7 cellular contexts compared by ENCODE assay signal in genomic region chr1:145641886-145642285, GRCh38. TPM values are rescaled to one million over a fixed set of nuclear protein-coding genes. Genes with fewer than 3 reads are reported as not detected.
A peak's percentile ranks its signal among the peaks of the same experiment; 100 is the strongest.
DNase-seq lines count a peak whose midpoint lies in the region; ATAC-seq, FAIRE-seq and TF ChIP-seq lines count a peak whose summit lies in the region.
"Not testable (repeated sequence)": the region's sequence is repeated elsewhere in the genome, so short reads cannot be mapped to it uniquely, and the experiment has no call there.

No MANE protein-coding gene starts in this region.

- FAIRE-seq in GM12878 (lab: Jason Lieb, UNC): not testable (repeated sequence)

- not testable (repeated sequence) for H3K4me3 ChIP-seq in GM12878

- H3K79me2 ChIP-seq in GM12878 (ENCODE audit: control insufficient read depth, insufficient read depth, low read length): not testable (repeated sequence)

- RAD21 ChIA-PET in GM12878 (lab: Charles Lee; ENCODE audit: unreplicated experiment): not testable (repeated sequence)

- DNase-seq in activated CD4-positive, alpha-beta T cell treated with anti-CD3 and anti-CD28 coated beads for 36 hours; activated CD8-positive, alpha-beta T cell treated with anti-CD3 and anti-CD28 coated beads for 36 hours; activated CD8-positive, alpha-beta T cell treated with anti-CD3 and anti-CD28 coated beads, Interleukin-2, amount 10 ng/mL, durations not matched to agents 7 days and 5 days; activated naive CD8-positive, alpha-beta T cell treated with anti-CD3 and anti-CD28 coated beads, Interleukin-2, amount 10 ng/mL, durations not matched to agents 7 days and 5 days; GM12878 (ENCODE audit: low read depth, low spot score); stimulated activated naive CD8-positive, alpha-beta T cell treated with anti-CD3 and anti-CD28 coated beads, Interleukin-15, Interleukin-2, amounts not matched to agents 100 U/mL and 50 U/mL, for 24 hours; stimulated activated naive CD8-positive, alpha-beta T cell treated with anti-CD3 and anti-CD28 coated beads, Interleukin-15, amount 100 ng/mL, for 72 hours: not testable (repeated sequence)

- not testable (repeated sequence) for H3K9me3 ChIP-seq in GM12878 (replicated peaks; ENCODE audit: control insufficient read depth, insufficient read depth, low read length)

- H3K27ac ChIP-seq in GM12878 (ENCODE audit: control insufficient read depth, insufficient read depth): not testable (repeated sequence)

- in situ Hi-C loops in GM12878 (cut with MboI): not testable (repeated sequence)

- not testable (repeated sequence) for H3K36me3 Mint-ChIP-seq in activated CD4-positive, alpha-beta T cell treated with anti-CD3 and anti-CD28 coated beads for 36 hours (ENCODE audit: low read depth); activated CD8-positive, alpha-beta T cell treated with anti-CD3 and anti-CD28 coated beads for 36 hours (ENCODE audit: low read depth); activated CD8-positive, alpha-beta T cell treated with anti-CD3 and anti-CD28 coated beads, Interleukin-2, amount 10 ng/mL, durations not matched to agents 7 days and 5 days (ENCODE audit: low read depth); activated naive CD8-positive, alpha-beta T cell treated with anti-CD3 and anti-CD28 coated beads, Interleukin-2, amount 10 ng/mL, durations not matched to agents 7 days and 5 days

- not testable (repeated sequence) for H3K36me3 ChIP-seq in GM12878 (ENCODE audit: control insufficient read depth in 2 of 2, insufficient read depth in 2 of 2, low read length in 1 of 2)

- H3K4me3 Mint-ChIP-seq in activated CD4-positive, alpha-beta T cell treated with anti-CD3 and anti-CD28 coated beads for 36 hours; activated CD8-positive, alpha-beta T cell treated with anti-CD3 and anti-CD28 coated beads for 36 hours; activated CD8-positive, alpha-beta T cell treated with anti-CD3 and anti-CD28 coated beads, Interleukin-2, amount 10 ng/mL, durations not matched to agents 7 days and 5 days; activated naive CD8-positive, alpha-beta T cell treated with anti-CD3 and anti-CD28 coated beads, Interleukin-2, amount 10 ng/mL, durations not matched to agents 7 days and 5 days; stimulated activated naive CD8-positive, alpha-beta T cell treated with anti-CD3 and anti-CD28 coated beads, Interleukin-15, amount 100 ng/mL, for 72 hours: not testable (repeated sequence)

- not testable (repeated sequence) for H3K27me3 ChIP-seq in GM12878 (replicated peaks in 1 of 2; ENCODE audit: control insufficient read depth in 2 of 2, insufficient read depth in 2 of 2, low read length in 1 of 2)

- not testable (repeated sequence) for H2AFZ ChIP-seq in GM12878 (ENCODE audit: control insufficient read depth, low read depth, low read length)

- H3K4me1 ChIP-seq in GM12878 (ENCODE audit: control insufficient read depth, insufficient read depth, low read length): not testable (repeated sequence)

- not testable (repeated sequence) for H4K20me1 ChIP-seq in GM12878 (ENCODE audit: control insufficient read depth, insufficient read depth)

- H3K27me3 Mint-ChIP-seq in activated CD4-positive, alpha-beta T cell treated with anti-CD3 and anti-CD28 coated beads for 36 hours; activated CD8-positive, alpha-beta T cell treated with anti-CD3 and anti-CD28 coated beads for 36 hours; activated CD8-positive, alpha-beta T cell treated with anti-CD3 and anti-CD28 coated beads, Interleukin-2, amount 10 ng/mL, durations not matched to agents 7 days and 5 days (ENCODE audit: low read depth); activated naive CD8-positive, alpha-beta T cell treated with anti-CD3 and anti-CD28 coated beads, Interleukin-2, amount 10 ng/mL, durations not matched to agents 7 days and 5 days; stimulated activated naive CD8-positive, alpha-beta T cell treated with anti-CD3 and anti-CD28 coated beads, Interleukin-15, amount 100 ng/mL, for 72 hours: not testable (repeated sequence)

- H3K4me2 ChIP-seq in GM12878 (ENCODE audit: control insufficient read depth, insufficient read depth): not testable (repeated sequence)

- not testable (repeated sequence) for H3K27ac Mint-ChIP-seq in activated CD4-positive, alpha-beta T cell treated with anti-CD3 and anti-CD28 coated beads for 36 hours; activated CD8-positive, alpha-beta T cell treated with anti-CD3 and anti-CD28 coated beads for 36 hours; activated CD8-positive, alpha-beta T cell treated with anti-CD3 and anti-CD28 coated beads, Interleukin-2, amount 10 ng/mL, durations not matched to agents 7 days and 5 days; activated naive CD8-positive, alpha-beta T cell treated with anti-CD3 and anti-CD28 coated beads, Interleukin-2, amount 10 ng/mL, durations not matched to agents 7 days and 5 days; stimulated activated naive CD8-positive, alpha-beta T cell treated with anti-CD3 and anti-CD28 coated beads, Interleukin-15, amount 100 ng/mL, for 72 hours

- not testable (repeated sequence) for TF ChIP-seq RAD21 in GM12878 (IDR thresholded peaks at IDR 0.05; ENCODE audit: insufficient read depth, low read depth, low read length)

- TF ChIP-seq EP300 in GM12878 (IDR thresholded peaks at IDR 0.05; ENCODE audit: borderline replicate concordance in 1 of 2, control insufficient read depth in 1 of 2, low read depth in 2 of 2, low read length in 2 of 2): not testable (repeated sequence)

- H3K4me1 Mint-ChIP-seq in activated CD4-positive, alpha-beta T cell treated with anti-CD3 and anti-CD28 coated beads for 36 hours; activated CD8-positive, alpha-beta T cell treated with anti-CD3 and anti-CD28 coated beads for 36 hours (ENCODE audit: low read depth); activated CD8-positive, alpha-beta T cell treated with anti-CD3 and anti-CD28 coated beads, Interleukin-2, amount 10 ng/mL, durations not matched to agents 7 days and 5 days (ENCODE audit: low read depth); activated naive CD8-positive, alpha-beta T cell treated with anti-CD3 and anti-CD28 coated beads, Interleukin-2, amount 10 ng/mL, durations not matched to agents 7 days and 5 days; stimulated activated naive CD8-positive, alpha-beta T cell treated with anti-CD3 and anti-CD28 coated beads, Interleukin-15, amount 100 ng/mL, for 72 hours: not testable (repeated sequence)

- POLR2A ChIA-PET in activated CD4-positive, alpha-beta T cell treated with anti-CD3 and anti-CD28 coated beads for 36 hours (lab: Charles Lee); activated CD8-positive, alpha-beta T cell treated with anti-CD3 and anti-CD28 coated beads for 36 hours (lab: Charles Lee); activated CD8-positive, alpha-beta T cell treated with anti-CD3 and anti-CD28 coated beads, Interleukin-2, amount 10 ng/mL, durations not matched to agents 7 days and 5 days (lab: Charles Lee); activated naive CD8-positive, alpha-beta T cell treated with anti-CD3 and anti-CD28 coated beads, Interleukin-2, amount 10 ng/mL, durations not matched to agents 7 days and 5 days (lab: Charles Lee); GM12878 (lab: Charles Lee): not testable (repeated sequence)

- peak; percentile 52 for ATAC-seq in activated CD4-positive, alpha-beta T cell treated with anti-CD3 and anti-CD28 coated beads for 36 hours
- ATAC-seq in activated CD8-positive, alpha-beta T cell treated with anti-CD3 and anti-CD28 coated beads for 36 hours: peak; percentile 57
- ATAC-seq in activated CD8-positive, alpha-beta T cell treated with anti-CD3 and anti-CD28 coated beads, Interleukin-2, amount 10 ng/mL, durations not matched to agents 7 days and 5 days: peak; percentile 28
- ATAC-seq in activated naive CD8-positive, alpha-beta T cell treated with anti-CD3 and anti-CD28 coated beads, Interleukin-2, amount 10 ng/mL, durations not matched to agents 7 days and 5 days (ENCODE audit: low read depth): peak; percentile 48
- ATAC-seq in GM12878: peak; percentile 81
- ATAC-seq in stimulated activated naive CD8-positive, alpha-beta T cell treated with anti-CD3 and anti-CD28 coated beads, Interleukin-15, Interleukin-2, amounts not matched to agents 100 U/mL and 50 U/mL, for 24 hours: peak; percentile 34
- ATAC-seq in stimulated activated naive CD8-positive, alpha-beta T cell treated with anti-CD3 and anti-CD28 coated beads, Interleukin-15, amount 100 ng/mL, for 72 hours: peak; percentile 71

- intact Hi-C loops in activated CD4-positive, alpha-beta T cell treated with anti-CD3 and anti-CD28 coated beads for 36 hours (cut with DNase I, micrococcal nuclease); activated CD8-positive, alpha-beta T cell treated with anti-CD3 and anti-CD28 coated beads for 36 hours (cut with micrococcal nuclease); GM12878 (cut with micrococcal nuclease; ENCODE audit: unreplicated experiment): not testable (repeated sequence)

- not testable (repeated sequence) for H3K9ac ChIP-seq in GM12878 (ENCODE audit: control insufficient read depth, insufficient read depth, low read length)

- not testable (repeated sequence) for BruUV-seq in GM12878 (replicated peaks; lab: Mats Ljungman, UMichigan)

- WGBS in GM12878 (ENCODE audit: insufficient coverage, insufficient replicate concordance, low lambda C conversion rate, missing lambda C conversion rate): 86% methylated on average over 1 of the region's 2 CpGs

- SMC1A ChIA-PET in GM12878 (lab: Charles Lee; ENCODE audit: uncharacterized antibody, unreplicated experiment): not testable (repeated sequence)

- CTCF ChIA-PET in activated CD4-positive, alpha-beta T cell treated with anti-CD3 and anti-CD28 coated beads for 36 hours (lab: Charles Lee); activated CD8-positive, alpha-beta T cell treated with anti-CD3 and anti-CD28 coated beads for 36 hours (lab: Charles Lee); activated CD8-positive, alpha-beta T cell treated with anti-CD3 and anti-CD28 coated beads, Interleukin-2, amount 10 ng/mL, durations not matched to agents 7 days and 5 days (lab: Charles Lee); GM12878 (lab: Yijun Ruan, JAX): not testable (repeated sequence)

- TF ChIP-seq POLR2A in GM12878 (IDR thresholded peaks at IDR 0.05; ENCODE audit: low read depth, low read length): not testable (repeated sequence)

- not testable (repeated sequence) for H3K9me3 Mint-ChIP-seq in activated CD4-positive, alpha-beta T cell treated with anti-CD3 and anti-CD28 coated beads for 36 hours (ENCODE audit: low read depth); activated CD8-positive, alpha-beta T cell treated with anti-CD3 and anti-CD28 coated beads for 36 hours; activated CD8-positive, alpha-beta T cell treated with anti-CD3 and anti-CD28 coated beads, Interleukin-2, amount 10 ng/mL, durations not matched to agents 7 days and 5 days (ENCODE audit: insufficient read depth); activated naive CD8-positive, alpha-beta T cell treated with anti-CD3 and anti-CD28 coated beads, Interleukin-2, amount 10 ng/mL, durations not matched to agents 7 days and 5 days; stimulated activated naive CD8-positive, alpha-beta T cell treated with anti-CD3 and anti-CD28 coated beads, Interleukin-15, amount 100 ng/mL, for 72 hours

- TF ChIP-seq CTCF in activated CD8-positive, alpha-beta T cell treated with anti-CD3 and anti-CD28 coated beads for 36 hours (IDR thresholded peaks at IDR 0.05); GM12878 (IDR thresholded peaks at IDR 0.05 in 2 of 3, conservative IDR thresholded peaks at IDR 0.05 in 1 of 3; ENCODE audit: control insufficient read depth in 2 of 3, extremely low read depth in 1 of 3, insufficient read depth in 1 of 3, low read depth in 3 of 3, low read length in 3 of 3): not testable (repeated sequence)

RNA-seq across cellular contexts. Expression of gene GPR89A, which starts 34.1 kb away (rescaled TPM):
- total RNA-seq in activated CD4-positive, alpha-beta T cell treated with anti-CD3 and anti-CD28 coated beads for 36 hours: 10 to 100 TPM; 17.3 to 21.0 TPM
- 10 to 100 TPM; 23.1 to 26.4 TPM for total RNA-seq in activated CD8-positive, alpha-beta T cell treated with anti-CD3 and anti-CD28 coated beads for 36 hours
- 10 to 100 TPM; 32.6 to 36.7 TPM for total RNA-seq in activated CD8-positive, alpha-beta T cell treated with anti-CD3 and anti-CD28 coated beads, Interleukin-2, amount 10 ng/mL, durations not matched to agents 7 days and 5 days
- 10 to 100 TPM; 33.1 to 36.6 TPM for total RNA-seq in activated naive CD8-positive, alpha-beta T cell treated with anti-CD3 and anti-CD28 coated beads, Interleukin-2, amount 10 ng/mL, durations not matched to agents 7 days and 5 days
- 130 and 155 TPM in 2 replicates for total RNA-seq in GM12878 (2013; cell fraction: nucleolus; rRNA removed)
- 30.6 and 35.8 TPM in 2 replicates for total RNA-seq in GM12878 (2014; rRNA removed)
- total RNA-seq in GM12878 (2014; rRNA removed; fragmentation: Illumina TruSeq; extraction: Trizol): 26.4 and 26.5 TPM in 2 replicates
- 21.8 and 22.7 TPM in 2 replicates for total RNA-seq in GM12878 (2021)
- polyA plus RNA-seq in GM12878 (2011; ENCODE audit: low read depth): 8.4 TPM
- 34.8 and 45.9 TPM in 2 replicates for polyA plus RNA-seq in GM12878 (2011; rRNA removed)
- 12.8 and 19.2 TPM in 2 replicates for polyA plus RNA-seq in GM12878 (2011; cell fraction: cytosol; rRNA removed)
- 51.4 and 55.1 TPM in 2 replicates for polyA plus RNA-seq in GM12878 (2011; cell fraction: nucleus; rRNA removed)
- polyA plus RNA-seq in GM12878 (2012): 12.3 and 14.2 TPM in 2 replicates
- polyA plus RNA-seq in GM12878 (2014; fragmentation: Illumina TruSeq; extraction: Trizol): 27.4 and 35.5 TPM in 2 replicates
- polyA plus RNA-seq in GM12878 (2014; fragmentation: Nextera tagmentation; extraction: Ambion mirVana): 10 to 100 TPM; 15.0 to 16.8 TPM
- polyA plus RNA-seq in GM12878 (2014; rRNA removed): 17.3 and 22.4 TPM in 2 replicates
- polyA plus RNA-seq in GM12878 (2016; fragmentation: Nextera tagmentation; extraction: Ambion mirVana): 10 to 100 TPM; 32.1 to 34.6 TPM
- polyA minus RNA-seq in GM12878 (2011; rRNA and poly(A)+ RNA removed): 34.1 and 55.8 TPM in 2 replicates
- 12.7 and 19.8 TPM in 2 replicates for polyA minus RNA-seq in GM12878 (2011; cell fraction: cytosol; rRNA and poly(A)+ RNA removed)
- polyA minus RNA-seq in GM12878 (2011; cell fraction: nucleus; rRNA and poly(A)+ RNA removed): 39.2 and 77.2 TPM in 2 replicates

Comparison
In these comparisons a context has a peak if more than half of its experiments do, and no peak if none do; other contexts are left out.
1. ATAC-seq: peak in every context shown above with its lines; median percentile 81 in GM12878; 71 in stimulated activated naive CD8-positive, alpha-beta T cell treated with anti-CD3 and anti-CD28 coated beads, Interleukin-15, amount 100 ng/mL, for 72 hours; 57 in activated CD8-positive, alpha-beta T cell treated with anti-CD3 and anti-CD28 coated beads for 36 hours; 52 in activated CD4-positive, alpha-beta T cell treated with anti-CD3 and anti-CD28 coated beads for 36 hours; 48 in activated naive CD8-positive, alpha-beta T cell treated with anti-CD3 and anti-CD28 coated beads, Interleukin-2, amount 10 ng/mL, durations not matched to agents 7 days and 5 days; 34 in stimulated activated naive CD8-positive, alpha-beta T cell treated with anti-CD3 and anti-CD28 coated beads, Interleukin-15, Interleukin-2, amounts not matched to agents 100 U/mL and 50 U/mL, for 24 hours; 28 in activated CD8-positive, alpha-beta T cell treated with anti-CD3 and anti-CD28 coated beads, Interleukin-2, amount 10 ng/mL, durations not matched to agents 7 days and 5 days.